In the genomic region with DNA sequence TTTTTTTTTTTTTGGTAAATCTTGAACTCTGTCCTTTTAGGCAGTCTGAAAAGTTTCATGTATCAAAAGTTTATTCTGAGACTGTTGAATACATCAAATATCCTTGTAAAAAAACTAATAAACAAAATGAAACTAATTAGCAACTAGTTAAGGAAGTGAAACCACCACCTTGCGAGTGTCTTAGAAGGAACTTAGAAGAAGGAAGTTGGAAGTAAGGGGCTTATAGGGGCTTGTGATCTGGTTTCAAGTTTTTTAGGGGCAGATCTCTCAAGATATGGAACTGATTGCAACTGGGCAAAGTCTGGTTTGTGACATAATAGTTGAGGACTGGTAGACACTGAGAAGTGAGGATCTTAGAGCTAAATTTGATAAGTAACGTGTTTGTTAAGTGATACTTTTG, we compare ENCODE assay signal across 15 cellular contexts.
DNase-seq lines count a peak whose midpoint lies in the region; ATAC-seq, FAIRE-seq and TF ChIP-seq lines count a peak whose summit lies in the region.
"Had no signal": no experiment of that assay in that cellular context is flagged by ENCODE, and none has a peak within 500 bp of the region (broad histone marks: within the 10 kb centered on the region; RNA-seq: fewer than 3 reads in every experiment).

No MANE protein-coding gene starts in this region.

- no peak for TF ChIP-seq POLR2A in GM12878 (IDR thresholded peaks at IDR 0.05; ENCODE audit: low read depth, low read length)

- no peak overlapping the region for H3K27ac ChIP-seq in GM12878 (ENCODE audit: control insufficient read depth, insufficient read depth)
- H3K27ac ChIP-seq: neutrophil, Peyer's patch had no signal

- POLR2A ChIA-PET in GM12878 (lab: Charles Lee), result no interaction called here

- H3K4me3 Mint-ChIP-seq in activated T-helper 2 cell treated with anti-CD3 and anti-CD28 coated beads, Interferon-gamma antibody, Interleukin-2, Interleukin-4, amounts not matched to agents 10 μg/mL and 5 μg/mL and 100 μg/mL, durations not matched to agents 14 hours and 24 hours and 36 hours (ENCODE audit: low read depth), result no peak overlapping the region
- H3K4me3 Mint-ChIP-seq: immature natural killer cell had no signal

- no peaks in the 10 kb centered on the region for H3K79me2 ChIP-seq in GM12878 (ENCODE audit: control insufficient read depth, insufficient read depth, low read length)

- H3K4me3 ChIP-seq in GM12878, result no peak overlapping the region
- H3K4me3 ChIP-seq: Peyer's patch had no signal

- ATAC-seq in GM19035 (IDR thresholded peaks at IDR 0.05; ENCODE audit: unreplicated experiment) (peak; percentile 84), HG02588 (IDR thresholded peaks at IDR 0.05; ENCODE audit: unreplicated experiment) (peak; percentile 84), HG03439 (IDR thresholded peaks at IDR 0.05; ENCODE audit: unreplicated experiment) (peak; percentile 78), GM12878 (peak; percentile 96)

- intact Hi-C loops in GM12878 (cut with micrococcal nuclease; ENCODE audit: unreplicated experiment) (no loop called here), cardiac septum (cut with DNase I) (no loop called here)
- intact Hi-C loops in activated T-helper 2 cell treated with anti-CD3 and anti-CD28 coated beads, Interferon-gamma antibody, Interleukin-2, Interleukin-4, amounts not matched to agents 10 μg/mL and 5 μg/mL and 100 μg/mL, durations not matched to agents 14 hours and 24 hours and 36 hours (cut with micrococcal nuclease), result no loop called here

- no peaks in the 10 kb centered on the region for H3K27me3 Mint-ChIP-seq in activated T-helper 2 cell treated with anti-CD3 and anti-CD28 coated beads, Interferon-gamma antibody, Interleukin-2, Interleukin-4, amounts not matched to agents 10 μg/mL and 5 μg/mL and 100 μg/mL, durations not matched to agents 14 hours and 24 hours and 36 hours (ENCODE audit: low read depth)

- in situ Hi-C loops in GM12878 (cut with MboI), result no loop called here

- H3K9me3 Mint-ChIP-seq in activated T-helper 2 cell treated with anti-CD3 and anti-CD28 coated beads, Interferon-gamma antibody, Interleukin-2, Interleukin-4, amounts not matched to agents 10 μg/mL and 5 μg/mL and 100 μg/mL, durations not matched to agents 14 hours and 24 hours and 36 hours, result peaks cover 7% of the 10 kb centered on the region

- DNase-seq in GM12878 (ENCODE audit: low read depth, low spot score), result peak; percentile 21
- no peak for DNase-seq in DMS53 treated with DMSO at 0.1 percent for 48 hours (lab: John Stamatoyannopoulos, UW; ENCODE audit: unreplicated experiment)
- no peak for DNase-seq in amniotic stem cell (lab: John Stamatoyannopoulos, UW)
- DNase-seq in cardiac septum (ENCODE audit: low spot score), result no peak
- no peak for DNase-seq in activated T-helper 2 cell treated with anti-CD3 and anti-CD28 coated beads, Interferon-gamma antibody, Interleukin-2, Interleukin-4, amounts not matched to agents 10 μg/mL and 5 μg/mL and 100 μg/mL, durations not matched to agents 14 hours and 24 hours and 36 hours (ENCODE audit: low spot score)
- DNase-seq: activated CD4-positive, alpha-beta T cell treated with anti-CD3 and anti-CD28 coated beads for 48 hours; DMS79 treated with DMSO at 0.1 percent for 48 hours; immature natural killer cell; NCI-H1417; Peyer's patch; stimulated activated CD4-positive, alpha-beta T cell treated with anti-CD3 and anti-CD28 coated beads, Interleukin-4, amount 100 ng/mL, for 1 hour had no signal

- H3K36me3 Mint-ChIP-seq in activated T-helper 2 cell treated with anti-CD3 and anti-CD28 coated beads, Interferon-gamma antibody, Interleukin-2, Interleukin-4, amounts not matched to agents 10 μg/mL and 5 μg/mL and 100 μg/mL, durations not matched to agents 14 hours and 24 hours and 36 hours (ENCODE audit: low read depth), result no peaks in the 10 kb centered on the region
- H3K36me3 Mint-ChIP-seq: immature natural killer cell had no signal

- H3K9ac ChIP-seq in GM12878 (ENCODE audit: control insufficient read depth, insufficient read depth, low read length), result no peak overlapping the region

- SMC1A ChIA-PET in GM12878 (lab: Charles Lee; ENCODE audit: uncharacterized antibody, unreplicated experiment), result interaction anchor here (0.6 kb wide), 1 partner anchor 376 kb away, joined by 3 read pairs; no protein-coding TSS in a partner anchor

- no peak for TF ChIP-seq EP300 in GM12878 (IDR thresholded peaks at IDR 0.05; ENCODE audit: borderline replicate concordance in 1 of 2, control insufficient read depth in 1 of 2, low read depth in 2 of 2, low read length in 2 of 2)

- BruUV-seq in GM12878 (replicated peaks; lab: Mats Ljungman, UMichigan), result no TSS peak

- H3K36me3 ChIP-seq in GM12878 (ENCODE audit: control insufficient read depth in 2 of 2, insufficient read depth in 2 of 2, low read length in 1 of 2), result no peaks in the 10 kb centered on the region
- H3K36me3 ChIP-seq: neutrophil, Peyer's patch had no signal

- H3K4me1 ChIP-seq in GM12878 (ENCODE audit: control insufficient read depth, insufficient read depth, low read length), result peaks cover 6% of the 10 kb centered on the region; the same call in 1 of the 2 replicates
- H3K4me1 ChIP-seq: Peyer's patch had no signal

- RAD21 ChIA-PET in GM12878 (lab: Charles Lee; ENCODE audit: unreplicated experiment), result no interaction called here

- no peak for TF ChIP-seq RAD21 in GM12878 (IDR thresholded peaks at IDR 0.05; ENCODE audit: insufficient read depth, low read depth, low read length)

- no peaks in the 10 kb centered on the region for H4K20me1 ChIP-seq in GM12878 (ENCODE audit: control insufficient read depth, insufficient read depth)

- no peak for TF ChIP-seq CTCF in GM12878 (IDR thresholded peaks at IDR 0.05 in 2 of 3, conservative IDR thresholded peaks at IDR 0.05 in 1 of 3; ENCODE audit: control insufficient read depth in 2 of 3, extremely low read depth in 1 of 3, insufficient read depth in 1 of 3, low read depth in 3 of 3, low read length in 3 of 3)

- peak; percentile 47 for FAIRE-seq in GM12878 (lab: Jason Lieb, UNC)

- no peaks in the 10 kb centered on the region for H3K9me3 ChIP-seq in GM12878 (replicated peaks; ENCODE audit: control insufficient read depth, insufficient read depth, low read length)
- H3K9me3 ChIP-seq: neutrophil, Peyer's patch had no signal

- H2AFZ ChIP-seq in GM12878 (ENCODE audit: control insufficient read depth, low read depth, low read length), result peak overlapping the region; percentile 35; the same call in 1 of the 2 replicates

- H3K4me1 Mint-ChIP-seq in activated T-helper 2 cell treated with anti-CD3 and anti-CD28 coated beads, Interferon-gamma antibody, Interleukin-2, Interleukin-4, amounts not matched to agents 10 μg/mL and 5 μg/mL and 100 μg/mL, durations not matched to agents 14 hours and 24 hours and 36 hours (ENCODE audit: low read depth), result no peaks in the 10 kb centered on the region
- H3K4me1 Mint-ChIP-seq: immature natural killer cell had no signal

- 0% methylated on average over 2 of the region's 2 CpGs for WGBS in GM12878 (ENCODE audit: insufficient coverage, insufficient replicate concordance, low lambda C conversion rate, missing lambda C conversion rate)

- H3K4me2 ChIP-seq in GM12878 (ENCODE audit: control insufficient read depth, insufficient read depth), result peak overlapping the region; percentile 58

- CTCF ChIA-PET in GM12878 (lab: Yijun Ruan, JAX), result no interaction called here

- no peaks in the 10 kb centered on the region for H3K27me3 ChIP-seq in GM12878 (replicated peaks in 1 of 2; ENCODE audit: control insufficient read depth in 2 of 2, insufficient read depth in 2 of 2, low read length in 1 of 2)
- H3K27me3 ChIP-seq: neutrophil, Peyer's patch had no signal

- no peak overlapping the region for H3K27ac Mint-ChIP-seq in activated T-helper 2 cell treated with anti-CD3 and anti-CD28 coated beads, Interferon-gamma antibody, Interleukin-2, Interleukin-4, amounts not matched to agents 10 μg/mL and 5 μg/mL and 100 μg/mL, durations not matched to agents 14 hours and 24 hours and 36 hours
- H3K27ac Mint-ChIP-seq: immature natural killer cell had no signal

TF ChIP-seq in GM12878, 131 proteins besides CTCF, POLR2A, EP300 and RAD21:
- TF ChIP-seq BMI1 (IDR thresholded peaks at IDR 0.05; ENCODE audit: borderline replicate concordance), result peak; percentile 74; the same call in 1 of the 2 replicates
- peak; percentile 94 for TF ChIP-seq MTA2 (IDR thresholded peaks at IDR 0.05; ENCODE audit: low read depth)
- peak; percentile 87 for TF ChIP-seq DPF2 (IDR thresholded peaks at IDR 0.05)
- TF ChIP-seq IKZF1 (conservative IDR thresholded peaks at IDR 0.05), result peak; percentile 57
- TF ChIP-seq IKZF2 (IDR thresholded peaks at IDR 0.05), result peak; percentile 58 to 60; a peak in 3 of 4 replicates
- peak; percentile 92 for TF ChIP-seq SPI1 (IDR thresholded peaks at IDR 0.05; ENCODE audit: borderline replicate concordance, insufficient read depth, low read depth, low read length)
- TF ChIP-seq ETV6 (conservative IDR thresholded peaks at IDR 0.05 in 1 of 2, IDR thresholded peaks at IDR 0.05 in 1 of 2; ENCODE audit: borderline replicate concordance in 1 of 2, low read depth in 1 of 2), result peak in 1 of 2 experiments; percentile 25; a peak in 1 of 4 replicates
- TF ChIP-seq SUPT20H (IDR thresholded peaks at IDR 0.05; ENCODE audit: borderline replicate concordance, control insufficient read depth, low read depth, low read length), result no peak
- peak; percentile 58 for TF ChIP-seq BCL11A (IDR thresholded peaks at IDR 0.05; ENCODE audit: low read depth, low read length)
- no peak for TF ChIP-seq NBN (IDR thresholded peaks at IDR 0.05)
- TF ChIP-seq SRF (IDR thresholded peaks at IDR 0.05; ENCODE audit: low read depth in 2 of 2, low read length in 2 of 2), result no peak
- TF ChIP-seq, protein P1, sequence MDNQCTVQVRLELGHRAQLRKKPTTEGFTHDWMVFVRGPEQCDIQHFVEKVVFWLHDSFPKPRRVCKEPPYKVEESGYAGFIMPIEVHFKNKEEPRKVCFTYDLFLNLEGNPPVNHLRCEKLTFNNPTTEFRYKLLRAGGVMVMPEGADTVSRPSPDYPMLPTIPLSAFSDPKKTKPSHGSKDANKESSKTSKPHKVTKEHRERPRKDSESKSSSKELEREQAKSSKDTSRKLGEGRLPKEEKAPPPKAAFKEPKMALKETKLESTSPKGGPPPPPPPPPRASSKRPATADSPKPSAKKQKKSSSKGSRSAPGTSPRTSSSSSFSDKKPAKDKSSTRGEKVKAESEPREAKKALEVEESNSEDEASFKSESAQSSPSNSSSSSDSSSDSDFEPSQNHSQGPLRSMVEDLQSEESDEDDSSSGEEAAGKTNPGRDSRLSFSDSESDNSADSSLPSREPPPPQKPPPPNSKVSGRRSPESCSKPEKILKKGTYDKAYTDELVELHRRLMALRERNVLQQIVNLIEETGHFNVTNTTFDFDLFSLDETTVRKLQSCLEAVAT (IDR thresholded peaks at IDR 0.05), result no peak
